In genomic region chr3:66011098-66011655, GRCh38 we compare ENCODE assay signal across 21 cellular contexts. TPM values are rescaled to one million over a fixed set of nuclear protein-coding genes. Genes with fewer than 3 reads are reported as not detected.
DNase-seq lines count a peak whose midpoint lies in the region; ATAC-seq, FAIRE-seq and TF ChIP-seq lines count a peak whose summit lies in the region.
"Had no signal": no experiment of that assay in that cellular context is flagged by ENCODE, and none has a peak within 500 bp of the region (broad histone marks: within the 10 kb centered on the region; RNA-seq: fewer than 3 reads in every experiment).

No MANE protein-coding gene starts in this region.

- H3K27ac ChIP-seq in liver (ENCODE audit: low read depth in 1 of 2, low read length in 2 of 2) (peak overlapping the region; percentile 83 to 90), upper lobe of right lung (peak overlapping the region; percentile 45)
- H3K27ac ChIP-seq: 22Rv1; BLaER1 treated with 17β-estradiol and CSF1 and Interleukin-3, amounts not matched to agents 10 nM and 100 nM; GM23248 had no signal

- 43% methylated on average over 8 of the region's 8 CpGs for WGBS in liver

- no peak for TF ChIP-seq RAD21 in liver (IDR thresholded peaks at IDR 0.05)

- intact Hi-C loops in upper lobe of right lung (cut with DNase I): no loop called here

- TF ChIP-seq CTCF in bronchial epithelial cell (IDR thresholded peaks at IDR 0.05; ENCODE audit: insufficient read depth, low read length, severe bottlenecking): no peak
- no peak for TF ChIP-seq CTCF in liver (IDR thresholded peaks at IDR 0.05; ENCODE audit: low read depth, low read length, missing input control)
- no peak for TF ChIP-seq CTCF in upper lobe of right lung (IDR thresholded peaks at IDR 0.05)

- ATAC-seq in upper lobe of right lung (peak; percentile 70), GM19467 (IDR thresholded peaks at IDR 0.05; ENCODE audit: unreplicated experiment) (no peak)
- ATAC-seq: body of pancreas had no signal

- H3K9ac ChIP-seq in liver (ENCODE audit: low read depth in 1 of 2, low read length in 2 of 2): peak overlapping the region in 1 of 2 donors; percentile 64
- H3K9ac ChIP-seq: BLaER1 treated with 17β-estradiol and CSF1 and Interleukin-3, amounts not matched to agents 10 nM and 100 nM; GM23248 had no signal

- H3K4me1 ChIP-seq in liver (ENCODE audit: control insufficient read depth in 4 of 4, insufficient read depth in 4 of 4, low read length in 3 of 4) (peaks cover 12 to 39% (median 30%) of the 10 kb centered on the region in 4 donors), upper lobe of right lung (peaks cover 18% of the 10 kb centered on the region)

- H3K36me3 ChIP-seq in bronchial epithelial cell (ENCODE audit: control insufficient read depth, insufficient read depth, low read length) (no peaks in the 10 kb centered on the region), liver (ENCODE audit: control insufficient read depth in 4 of 4, insufficient read depth in 3 of 4, low read depth in 1 of 4, low read length in 3 of 4) (no peaks in the 10 kb centered on the region), upper lobe of right lung (no peaks in the 10 kb centered on the region)
- H3K36me3 ChIP-seq: BLaER1 treated with 17β-estradiol and CSF1 and Interleukin-3, amounts not matched to agents 10 nM and 100 nM had no signal

- H3K4me3 ChIP-seq in bronchial epithelial cell (ENCODE audit: low read depth, low read length) (no peak overlapping the region), liver (ENCODE audit: low read depth in 1 of 3, low read length in 3 of 3) (peak overlapping the region; percentile 16 to 43 (median 18)), upper lobe of right lung (no peak overlapping the region)
- H3K4me3 ChIP-seq: BLaER1 treated with 17β-estradiol and CSF1 and Interleukin-3, amounts not matched to agents 10 nM and 100 nM; body of pancreas; GM23248 had no signal

- no peaks in the 10 kb centered on the region for H3K27me3 ChIP-seq in bronchial epithelial cell (ENCODE audit: control insufficient read depth, insufficient read depth, low read length)
- no peaks in the 10 kb centered on the region for H3K27me3 ChIP-seq in liver (ENCODE audit: control insufficient read depth in 4 of 4, insufficient read depth in 4 of 4, low read length in 3 of 4)
- H3K27me3 ChIP-seq in upper lobe of right lung: no peaks in the 10 kb centered on the region
- H3K27me3 ChIP-seq: BLaER1 treated with 17β-estradiol and CSF1 and Interleukin-3, amounts not matched to agents 10 nM and 100 nM; body of pancreas had no signal

- no peaks in the 10 kb centered on the region for H3K9me3 ChIP-seq in liver (ENCODE audit: control insufficient read depth in 4 of 4, low read length in 3 of 4)
- no peaks in the 10 kb centered on the region for H3K9me3 ChIP-seq in upper lobe of right lung
- H3K9me3 ChIP-seq: body of pancreas had no signal

- DNase-seq in NCI-H2227 treated with DMSO at 0.1 percent for 48 hours (lab: John Stamatoyannopoulos, UW): peak; percentile 62
- DNase-seq in NCI-H2227 (lab: John Stamatoyannopoulos, UW; ENCODE audit: unreplicated experiment): no peak
- no peak for DNase-seq in bronchial epithelial cell (ENCODE audit: low read depth)
- no peak for DNase-seq in upper lobe of right lung
- no peak for DNase-seq in stimulated activated CD4-positive, alpha-beta T cell treated with anti-CD3 and anti-CD28 coated beads, Interleukin-2, amount 100 ng/mL, for 24 hours
- DNase-seq in DMS153 treated with DMSO at 0.1 percent for 48 hours (lab: John Stamatoyannopoulos, UW; ENCODE audit: unreplicated experiment): no peak
- DNase-seq: activated CD4-positive, alpha-beta memory T cell treated with anti-CD3 and anti-CD28 coated beads for 36 hours; activated T-cell treated with anti-CD3 and anti-CD28 coated beads, Interleukin-2, amount 50 U/mL, for 24 hours; body of pancreas; GF-D8; GM23248; Kasumi-1; NCI-H1105; NCI-H2107; NCI-H774; stimulated activated CD4-positive, alpha-beta T cell treated with anti-CD3 and anti-CD28 coated beads, Interleukin-4, amount 100 ng/mL, for 24 hours had no signal

- FAIRE-seq in bronchial epithelial cell (lab: Jason Lieb, UNC): peak; percentile 81
- FAIRE-seq: GM12891 had no signal

TF ChIP-seq in liver, 16 proteins besides CTCF, POLR2A, EP300 and RAD21:
- TF ChIP-seq EGR1 (IDR thresholded peaks at IDR 0.05; ENCODE audit: low read depth in 2 of 2): no peak
- no peak for TF ChIP-seq HNF4A (conservative IDR thresholded peaks at IDR 0.05)
- no peak for TF ChIP-seq TAF1 (conservative IDR thresholded peaks at IDR 0.05)
- no peak for TF ChIP-seq FOXA1 (IDR thresholded peaks at IDR 0.05)
- no peak for TF ChIP-seq NR2F2 (IDR thresholded peaks at IDR 0.05)
- no peak for TF ChIP-seq HNF4G (IDR thresholded peaks at IDR 0.05)
- no peak for TF ChIP-seq SP1 (IDR thresholded peaks at IDR 0.05)
- TF ChIP-seq FOXA2 (IDR thresholded peaks at IDR 0.05): no peak
- no peak for TF ChIP-seq JUND (IDR thresholded peaks at IDR 0.05)
- no peak for TF ChIP-seq ZBTB33 (IDR thresholded peaks at IDR 0.05)

RNA-seq across cellular contexts. Expression of gene MAGI1, which starts 27.5 kb away (rescaled TPM):
- total RNA-seq in bronchial epithelial cell (5.0 and 8.4 TPM in 2 replicates), liver (10 to 100 TPM; 18.1 to 68.8 TPM), upper lobe of right lung (45.8 TPM)
- polyA plus RNA-seq in liver: 1 to 10 TPM; 9.6 to 9.9 TPM

Comparison
In these comparisons a context has a peak if more than half of its experiments do, and no peak if none do; other contexts are left out.
1. H3K4me3 ChIP-seq: peak in liver (3 of 3); none in bronchial epithelial cell (single experiment) and upper lobe of right lung (single experiment).